Comparison of ENCODE assay signal across 9 cellular contexts in the genomic region with DNA sequence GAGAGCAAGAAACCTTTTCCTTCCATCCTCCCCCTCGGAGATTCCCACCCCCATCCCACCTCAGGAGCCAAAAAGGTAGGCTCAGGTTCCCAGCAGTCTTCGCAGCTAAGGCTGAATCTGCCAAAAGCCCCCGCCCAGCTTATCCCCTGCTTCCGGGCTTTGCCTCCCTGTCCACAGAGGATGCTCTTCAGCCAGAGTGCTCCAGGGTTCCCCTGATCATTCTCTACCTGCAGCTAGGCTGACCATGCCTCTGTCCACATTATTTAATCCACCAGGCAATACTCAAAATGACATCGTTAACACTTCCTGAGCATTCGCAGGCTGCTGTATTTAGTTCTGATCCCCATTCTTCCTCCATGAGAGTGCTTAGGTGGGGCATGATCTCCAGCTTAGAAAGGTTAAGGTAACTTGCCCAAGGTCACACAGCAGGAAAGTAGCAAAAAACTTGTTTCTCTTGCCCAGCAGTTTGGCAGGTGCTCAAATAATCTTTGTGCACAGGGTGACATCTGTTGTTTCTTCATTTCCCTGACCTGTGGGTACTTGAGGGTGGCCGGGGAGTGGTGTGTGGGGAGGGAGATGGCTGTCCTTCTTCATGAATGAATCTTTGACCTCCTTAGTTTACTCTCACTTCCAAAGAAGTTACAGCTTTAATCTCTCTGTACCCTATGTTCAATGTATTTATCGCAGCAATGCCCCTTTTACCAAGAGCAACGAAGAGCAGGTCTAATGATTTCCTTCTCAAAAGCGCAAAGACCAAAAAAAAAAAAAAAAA. TPM values are rescaled to one million over a fixed set of nuclear protein-coding genes. Genes with fewer than 3 reads are reported as not detected.
DNase-seq lines count a peak whose midpoint lies in the region; ATAC-seq and TF ChIP-seq lines count a peak whose summit lies in the region.
"Had no signal": no experiment of that assay in that cellular context is flagged by ENCODE, and none has a peak within 500 bp of the region (broad histone marks: within the 10 kb centered on the region; RNA-seq: fewer than 3 reads in every experiment).

No MANE protein-coding gene starts in this region.

- CTCF ChIA-PET in HEK293 (lab: Yijun Ruan, JAX) = interaction anchor here (0.9 to 2.1 kb wide), 4 partner anchors 17 to 29 kb away, joined by 3 to 8 read pairs (median 4); no protein-coding TSS in a partner anchor

- H3K4me1 ChIP-seq in BLaER1 treated with 17β-estradiol and CSF1 and Interleukin-3, amounts not matched to agents 10 nM and 100 nM = peaks cover 66 to 73% (median 71%) of the 10 kb centered on the region in 10 experiments
- peaks cover 12% of the 10 kb centered on the region for H3K4me1 ChIP-seq in HEK293 (ENCODE audit: control insufficient read depth, insufficient read depth, low read length)
- peaks cover 8 to 18% of the 10 kb centered on the region in 2 donors for H3K4me1 ChIP-seq in adrenal gland (replicated peaks in 1 of 2)
- H3K4me1 ChIP-seq in right lobe of liver = peaks cover 0 to 11% (median 0%) of the 10 kb centered on the region in 4 donors
- H3K4me1 ChIP-seq in urinary bladder (ENCODE audit: insufficient read depth) = no peaks in the 10 kb centered on the region

- TF ChIP-seq CTCF in HEK293 (tag by site-specific recombination; IDR thresholded peaks at IDR 0.05) (no peak), adrenal gland (IDR thresholded peaks at IDR 0.05) (no peak), right lobe of liver (IDR thresholded peaks at IDR 0.05) (no peak)

- DNase-seq in adrenal gland = peak in 1 of 7 donors; percentile 25
- DNase-seq in right lobe of liver = no peak
- no peak for DNase-seq in NCI-H526 treated with DMSO at 0.1 percent for 48 hours (lab: John Stamatoyannopoulos, UW)

- H3K9me3 ChIP-seq in BLaER1 treated with 17β-estradiol and CSF1 and Interleukin-3, amounts not matched to agents 10 nM and 100 nM (replicated peaks in 1 of 11) = no peaks in the 10 kb centered on the region
- H3K9me3 ChIP-seq in HEK293 (ENCODE audit: control insufficient read depth, insufficient read depth, low read depth, low read length) = no peaks in the 10 kb centered on the region
- H3K9me3 ChIP-seq in adrenal gland (replicated peaks in 1 of 3) = no peaks in the 10 kb centered on the region
- no peaks in the 10 kb centered on the region for H3K9me3 ChIP-seq in right lobe of liver

- intact Hi-C loops in adrenal gland (cut with DNase I) (loop anchor here in 1 of 2 donors (10.0 kb wide), 1 partner anchor 92 kb away; no protein-coding TSS in a partner anchor), right lobe of liver (cut with DNase I) (no loop called here)

- WGBS in adrenal gland, 4 donors = 19 to 29% (median 26%) methylated on average over 8 to 10 of the region's 10 CpGs
- 26% methylated on average over 9 of the region's 10 CpGs for WGBS in right lobe of liver (ENCODE audit: insufficient coverage, low coverage, low lambda C conversion rate, missing lambda C conversion rate)
- WGBS in urinary bladder = 21% methylated on average over 10 of the region's 10 CpGs

- H3K27ac ChIP-seq in BLaER1 treated with 17β-estradiol and CSF1 and Interleukin-3, amounts not matched to agents 10 nM and 100 nM = peak overlapping the region; percentile 53 to 96 (median 93); a peak in 21 of 22 replicates
- H3K27ac ChIP-seq in HEK293 (ENCODE audit: extremely low read depth, low read depth, low read length) = peak overlapping the region; percentile 74
- peak overlapping the region in 2 of 5 donors; percentile 18 to 86 for H3K27ac ChIP-seq in adrenal gland
- H3K27ac ChIP-seq in right lobe of liver = no peak overlapping the region
- no peak overlapping the region for H3K27ac ChIP-seq in urinary bladder (ENCODE audit: low read depth)

- TF ChIP-seq POLR2A in adrenal gland (IDR thresholded peaks at IDR 0.05) (no peak), right lobe of liver (IDR thresholded peaks at IDR 0.05) (no peak)

- H3K4me2 ChIP-seq in BLaER1 treated with 17β-estradiol and CSF1 and Interleukin-3, amounts not matched to agents 10 nM and 100 nM = peak overlapping the region; percentile 75 to 98 (median 92)

- peaks cover 7 to 32% (median 20%) of the 10 kb centered on the region in 11 experiments; a peak in 17 of 22 replicates for H4K20me1 ChIP-seq in BLaER1 treated with 17β-estradiol and CSF1 and Interleukin-3, amounts not matched to agents 10 nM and 100 nM

- peak overlapping the region; percentile 65 to 89 (median 76) for H3K4me3 ChIP-seq in BLaER1 treated with 17β-estradiol and CSF1 and Interleukin-3, amounts not matched to agents 10 nM and 100 nM
- H3K4me3 ChIP-seq in HEK293 (ENCODE audit: low read depth, low read length) = peak overlapping the region; percentile 65; the same call in 1 of the 2 replicates
- peak overlapping the region in 3 of 4 donors; percentile 37 to 95 (median 85) for H3K4me3 ChIP-seq in adrenal gland
- H3K4me3 ChIP-seq in right lobe of liver = peak overlapping the region; percentile 68 to 87 (median 75)
- H3K4me3 ChIP-seq in urinary bladder (ENCODE audit: low read depth, low read length) = peak overlapping the region; percentile 96

- H3K9ac ChIP-seq in BLaER1 treated with 17β-estradiol and CSF1 and Interleukin-3, amounts not matched to agents 10 nM and 100 nM = peak overlapping the region; percentile 88 to 97 (median 93)

- no peaks in the 10 kb centered on the region for H3K27me3 ChIP-seq in BLaER1 treated with 17β-estradiol and CSF1 and Interleukin-3, amounts not matched to agents 10 nM and 100 nM
- H3K27me3 ChIP-seq in adrenal gland (no peaks in the 10 kb centered on the region), right lobe of liver (no peaks in the 10 kb centered on the region)

- POLR2A ChIA-PET in HEK293 (lab: Yijun Ruan, JAX) = interaction anchor here (0.7 to 3.5 kb wide), 8 partner anchors 9 to 376 kb away, joined by 3 to 18 read pairs (median 4); a partner anchor contains a TSS

- peaks cover 0 to 13% (median 2%) of the 10 kb centered on the region in 11 experiments; a peak in 9 of 22 replicates for H3K36me3 ChIP-seq in BLaER1 treated with 17β-estradiol and CSF1 and Interleukin-3, amounts not matched to agents 10 nM and 100 nM
- peaks cover 5 to 15% of the 10 kb centered on the region in 2 experiments; a peak in 2 of 3 replicates for H3K36me3 ChIP-seq in HEK293 (ENCODE audit: control insufficient read depth in 2 of 2, insufficient read depth in 1 of 2, low read length in 2 of 2)
- no peaks in the 10 kb centered on the region for H3K36me3 ChIP-seq in adrenal gland (replicated peaks in 1 of 2)
- H3K36me3 ChIP-seq in right lobe of liver = no peaks in the 10 kb centered on the region
- no peaks in the 10 kb centered on the region for H3K36me3 ChIP-seq in urinary bladder (ENCODE audit: insufficient read depth)

- ATAC-seq in right lobe of liver (peak in 3 of 4 donors; percentile 5 to 27 (median 12)), GM18511 (IDR thresholded peaks at IDR 0.05; ENCODE audit: unreplicated experiment) (no peak), GM19455 (IDR thresholded peaks at IDR 0.05; ENCODE audit: unreplicated experiment) (no peak)

TF ChIP-seq in HEK293, 187 proteins besides CTCF, POLR2A, EP300 and RAD21 (continues in another document):
- TF ChIP-seq, protein P1, sequence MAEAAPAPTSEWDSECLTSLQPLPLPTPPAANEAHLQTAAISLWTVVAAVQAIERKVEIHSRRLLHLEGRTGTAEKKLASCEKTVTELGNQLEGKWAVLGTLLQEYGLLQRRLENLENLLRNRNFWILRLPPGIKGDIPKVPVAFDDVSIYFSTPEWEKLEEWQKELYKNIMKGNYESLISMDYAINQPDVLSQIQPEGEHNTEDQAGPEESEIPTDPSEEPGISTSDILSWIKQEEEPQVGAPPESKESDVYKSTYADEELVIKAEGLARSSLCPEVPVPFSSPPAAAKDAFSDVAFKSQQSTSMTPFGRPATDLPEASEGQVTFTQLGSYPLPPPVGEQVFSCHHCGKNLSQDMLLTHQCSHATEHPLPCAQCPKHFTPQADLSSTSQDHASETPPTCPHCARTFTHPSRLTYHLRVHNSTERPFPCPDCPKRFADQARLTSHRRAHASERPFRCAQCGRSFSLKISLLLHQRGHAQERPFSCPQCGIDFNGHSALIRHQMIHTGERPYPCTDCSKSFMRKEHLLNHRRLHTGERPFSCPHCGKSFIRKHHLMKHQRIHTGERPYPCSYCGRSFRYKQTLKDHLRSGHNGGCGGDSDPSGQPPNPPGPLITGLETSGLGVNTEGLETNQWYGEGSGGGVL (tag by site-specific recombination; IDR thresholded peaks at IDR 0.05) = 0 out of 2 replicates have a peak, but pooled peaks have one; percentile 17
- no peak for TF ChIP-seq ZFHX2 (tag by site-specific recombination; conservative IDR thresholded peaks at IDR 0.05)
- TF ChIP-seq ZNF335 (tag by site-specific recombination; conservative IDR thresholded peaks at IDR 0.05) = peak; percentile 77; the same call in 1 of the 2 replicates
- no peak for TF ChIP-seq ZNF776 (tag by site-specific recombination; IDR thresholded peaks at IDR 0.05; ENCODE audit: borderline replicate concordance)
- no peak for TF ChIP-seq ZNF843 (tag by site-specific recombination; IDR thresholded peaks at IDR 0.05)
- TF ChIP-seq PRDM1 (tag by site-specific recombination; IDR thresholded peaks at IDR 0.05) = peak; percentile 22; the same call in 1 of the 2 replicates

RNA-seq across cellular contexts. Expression of a gene that starts 0.9 kb away (rescaled TPM):
- total RNA-seq in adrenal gland (10 to 100 TPM in 4 of 8 donors, 1 to 10 TPM in 4; 3.9 to 15.9 (median 11.5) TPM), right lobe of liver (1 to 10 TPM; 1.2 to 3.2 (median 2.2) TPM), urinary bladder (5.5 TPM)
- polyA plus RNA-seq in adrenal gland (10 to 100 TPM in 2 of 3 donors, 1 to 10 TPM in 1; 5.7 to 63.9 (median 18.6) TPM), urinary bladder (19.1 TPM)

RNA-seq across cellular contexts. Expression of a gene that starts 40.0 kb away (rescaled TPM):
- total RNA-seq in adrenal gland (1 to 10 TPM in 1 of 8 donors, under 1 TPM in 5, not detected in 2; 0.06 to 2.0 (median 0.56) TPM), right lobe of liver (under 1 TPM in 5 of 6 experiments, not detected in 1; 0.19 to 0.56 (median 0.24) TPM), urinary bladder (0.11 TPM)
- polyA plus RNA-seq in adrenal gland (under 1 TPM; 0.18 to 0.48 (median 0.20) TPM), urinary bladder (0.25 TPM)
- total RNA-seq: HT1080 had no signal

RNA-seq across cellular contexts. Expression of a gene that starts 43.4 kb away (rescaled TPM):
- total RNA-seq in adrenal gland (100 to 1,000 TPM; 159 to 352 (median 252) TPM), right lobe of liver (100 to 1,000 TPM in 2 of 6 experiments, 10 to 100 TPM in 4; 80.8 to 104 (median 94.5) TPM), urinary bladder (136 TPM)
- polyA plus RNA-seq in adrenal gland (100 to 1,000 TPM in 1 of 3 donors, 10 to 100 TPM in 2; 41.5 to 339 (median 45.3) TPM), urinary bladder (66.8 TPM)

Comparison
In these comparisons a context has a peak if more than half of its experiments do, and no peak if none do; other contexts are left out.
1. H3K27ac ChIP-seq: peak in BLaER1 treated with 17β-estradiol and CSF1 and Interleukin-3, amounts not matched to agents 10 nM and 100 nM (11 of 11) and HEK293 (single experiment); none in right lobe of liver (0 of 3) and urinary bladder (single experiment).
2. ATAC-seq: peak in right lobe of liver (3 of 4); none in GM18511 (single experiment) and GM19455 (single experiment).
3. Peak in every context shown above with its lines, with median percentiles within 50 percentile points of each other: H3K4me3 ChIP-seq.